ENCODE assay signal across 12 cellular contexts in the genomic region with DNA sequence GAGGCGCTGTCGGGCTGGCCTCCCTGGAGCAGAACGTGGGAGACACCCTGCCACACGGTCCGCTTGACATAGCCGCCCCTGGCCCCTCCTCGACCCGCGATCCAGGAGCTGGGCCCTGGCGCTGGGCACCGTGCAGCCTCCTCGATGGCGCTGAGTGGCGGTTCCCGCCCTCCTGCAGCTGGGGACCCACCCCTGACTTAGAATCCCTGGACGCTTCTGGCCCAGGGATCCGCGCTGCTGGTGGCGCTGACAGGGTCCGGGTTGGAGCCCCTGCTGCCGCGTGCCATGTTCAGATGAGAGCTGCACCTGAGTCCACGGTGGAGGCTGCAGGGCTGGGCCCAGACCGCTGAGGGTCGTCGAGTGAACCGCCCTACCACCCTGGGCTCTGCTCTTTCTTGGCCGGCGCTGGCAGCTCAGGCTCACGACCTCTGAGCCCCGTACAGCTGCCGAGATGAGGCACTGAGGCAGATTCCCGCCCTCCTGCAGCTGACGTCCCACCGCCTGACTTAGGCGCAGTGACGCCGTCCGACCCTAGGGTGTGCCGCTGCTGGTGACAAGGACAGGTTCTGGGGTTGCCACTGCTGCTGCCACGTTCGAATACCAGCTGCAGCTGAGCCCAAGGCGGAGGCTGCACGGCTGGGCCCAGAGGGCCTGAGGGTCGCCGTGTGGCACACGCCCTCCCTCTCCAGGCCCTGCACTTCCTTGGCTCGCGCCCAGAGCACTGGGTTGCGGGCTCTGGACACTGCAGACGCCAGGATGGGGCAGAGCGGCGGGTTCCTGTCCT.
"Had no signal": no experiment of that assay in that cellular context is flagged by ENCODE, and none has a peak within 500 bp of the region (broad histone marks: within the 10 kb centered on the region; RNA-seq: fewer than 3 reads in every experiment).

No MANE protein-coding gene starts in this region.

- DNase-seq: activated CD4-positive, alpha-beta T cell treated with anti-CD3 and anti-CD28 coated beads for 48 hours; activated naive CD4-positive, alpha-beta T cell treated with anti-CD3 and anti-CD28 coated beads for 36 hours; caudate nucleus; effector CD8-positive, alpha-beta T cell; hippocampal formation; natural killer cell; stimulated activated CD4-positive, alpha-beta T cell treated with anti-CD3 and anti-CD28 coated beads, Interleukin-15, amount 100 ng/mL, for 24 hours; stimulated activated CD4-positive, alpha-beta T cell treated with anti-CD3 and anti-CD28 coated beads, Interleukin-4, amount 100 ng/mL, for 4 hours; T1000; trophoblast cell had no signal

- H3K4me3 ChIP-seq: coronary artery had no signal

- H3K27ac ChIP-seq: coronary artery, epithelial cell of prostate had no signal
